Comparison of ENCODE assay signal across 18 cellular contexts in genomic region chr15:52486003-52486996, GRCh38. TPM values are rescaled to one million over a fixed set of nuclear protein-coding genes. Genes with fewer than 3 reads are reported as not detected.
A peak's percentile ranks its signal among the peaks of the same experiment; 100 is the strongest.
DNase-seq lines count a peak whose midpoint lies in the region; ATAC-seq, FAIRE-seq and TF ChIP-seq lines count a peak whose summit lies in the region.
"Had no signal": no experiment of that assay in that cellular context is flagged by ENCODE, and none has a peak within 500 bp of the region (broad histone marks: within the 10 kb centered on the region; RNA-seq: fewer than 3 reads in every experiment).

No MANE protein-coding gene starts in this region.

- H3K9me3 Mint-ChIP-seq in activated naive CD8-positive, alpha-beta T cell treated with anti-CD3 and anti-CD28 coated beads, Interleukin-2, amount 10 ng/mL, durations not matched to agents 7 days and 5 days: peaks cover 2% of the 10 kb centered on the region
- H3K9me3 Mint-ChIP-seq in activated naive CD8-positive, alpha-beta T cell treated with anti-CD3 and anti-CD28 coated beads for 36 hours: peaks cover 2% of the 10 kb centered on the region
- no peaks in the 10 kb centered on the region for H3K9me3 Mint-ChIP-seq in astrocyte (ENCODE audit: unreplicated experiment)
- H3K9me3 Mint-ChIP-seq in immature natural killer cell: no peaks in the 10 kb centered on the region
- no peaks in the 10 kb centered on the region for H3K9me3 Mint-ChIP-seq in stimulated activated memory B cell treated with anti-CD40 and anti-IgM and Interleukin-4, amounts not matched to agents 10 μg/mL and 1 μg/mL and 100 μg/mL, for 72 hours
- no peaks in the 10 kb centered on the region for H3K9me3 Mint-ChIP-seq in chondrocyte (ENCODE audit: low read depth)

- no peak for DNase-seq in activated naive CD8-positive, alpha-beta T cell treated with anti-CD3 and anti-CD28 coated beads, Interleukin-2, amount 10 ng/mL, durations not matched to agents 7 days and 5 days
- DNase-seq in activated naive CD8-positive, alpha-beta T cell treated with anti-CD3 and anti-CD28 coated beads for 36 hours: no peak
- DNase-seq in astrocyte (ENCODE audit: low read depth) (peak; percentile 52), immature natural killer cell (no peak), chondrocyte (ENCODE audit: low spot score) (no peak)
- DNase-seq in stimulated activated naive CD8-positive, alpha-beta T cell treated with anti-CD3 and anti-CD28 coated beads, Interleukin-15, Interleukin-2, amounts not matched to agents 100 U/mL and 50 U/mL, for 24 hours: no peak
- DNase-seq: ACHN; activated CD8-positive, alpha-beta memory T cell treated with anti-CD3 and anti-CD28 coated beads, Interleukin-2, amount 10 ng/mL, durations not matched to agents 7 days and 5 days; GM23248; Kasumi-1; NCI-H524; ovary; tibial artery had no signal

- H3K4me3 ChIP-seq in astrocyte (ENCODE audit: insufficient read depth, low read depth, low read length): no peak overlapping the region
- H3K4me3 ChIP-seq: esophagus muscularis mucosa, GM23248, ovary, tibial artery had no signal

- H3K27me3 Mint-ChIP-seq in activated naive CD8-positive, alpha-beta T cell treated with anti-CD3 and anti-CD28 coated beads, Interleukin-2, amount 10 ng/mL, durations not matched to agents 7 days and 5 days: no peaks in the 10 kb centered on the region
- H3K27me3 Mint-ChIP-seq in activated naive CD8-positive, alpha-beta T cell treated with anti-CD3 and anti-CD28 coated beads for 36 hours: no peaks in the 10 kb centered on the region
- H3K27me3 Mint-ChIP-seq in astrocyte (ENCODE audit: low read depth, unreplicated experiment) (no peaks in the 10 kb centered on the region), immature natural killer cell (ENCODE audit: low read depth in 3 of 3) (no peaks in the 10 kb centered on the region), chondrocyte (ENCODE audit: low read depth) (no peaks in the 10 kb centered on the region)
- no peaks in the 10 kb centered on the region for H3K27me3 Mint-ChIP-seq in stimulated activated memory B cell treated with anti-CD40 and anti-IgM and Interleukin-4, amounts not matched to agents 10 μg/mL and 1 μg/mL and 100 μg/mL, for 72 hours
- H3K27me3 Mint-ChIP-seq: activated CD8-positive, alpha-beta memory T cell treated with anti-CD3 and anti-CD28 coated beads, Interleukin-2, amount 10 ng/mL, durations not matched to agents 7 days and 5 days; activated naive CD8-positive, alpha-beta T cell had no signal

- H3K9me3 ChIP-seq in astrocyte (ENCODE audit: insufficient read depth, low read depth, low read length): no peaks in the 10 kb centered on the region
- H3K9me3 ChIP-seq: esophagus muscularis mucosa, ovary, tibial artery had no signal

- peaks cover 7% of the 10 kb centered on the region for H3K36me3 Mint-ChIP-seq in activated naive CD8-positive, alpha-beta T cell treated with anti-CD3 and anti-CD28 coated beads, Interleukin-2, amount 10 ng/mL, durations not matched to agents 7 days and 5 days
- peaks cover 3% of the 10 kb centered on the region for H3K36me3 Mint-ChIP-seq in activated naive CD8-positive, alpha-beta T cell treated with anti-CD3 and anti-CD28 coated beads for 36 hours
- H3K36me3 Mint-ChIP-seq in astrocyte (ENCODE audit: low read depth, unreplicated experiment): no peaks in the 10 kb centered on the region
- H3K36me3 Mint-ChIP-seq in immature natural killer cell: no peaks in the 10 kb centered on the region
- no peaks in the 10 kb centered on the region for H3K36me3 Mint-ChIP-seq in stimulated activated memory B cell treated with anti-CD40 and anti-IgM and Interleukin-4, amounts not matched to agents 10 μg/mL and 1 μg/mL and 100 μg/mL, for 72 hours
- no peaks in the 10 kb centered on the region for H3K36me3 Mint-ChIP-seq in chondrocyte (ENCODE audit: low read depth)
- H3K36me3 Mint-ChIP-seq: activated naive CD8-positive, alpha-beta T cell had no signal

- peaks cover 35% of the 10 kb centered on the region for H3K4me1 Mint-ChIP-seq in activated naive CD8-positive, alpha-beta T cell treated with anti-CD3 and anti-CD28 coated beads, Interleukin-2, amount 10 ng/mL, durations not matched to agents 7 days and 5 days
- H3K4me1 Mint-ChIP-seq in activated naive CD8-positive, alpha-beta T cell treated with anti-CD3 and anti-CD28 coated beads for 36 hours: peaks cover 38% of the 10 kb centered on the region
- H3K4me1 Mint-ChIP-seq in astrocyte (ENCODE audit: low read depth, unreplicated experiment) (peaks cover 50% of the 10 kb centered on the region), immature natural killer cell (peaks cover 64 to 72% of the 10 kb centered on the region in 2 donors), chondrocyte (ENCODE audit: low read depth) (peaks cover 54% of the 10 kb centered on the region)
- peaks cover 64% of the 10 kb centered on the region for H3K4me1 Mint-ChIP-seq in stimulated activated memory B cell treated with anti-CD40 and anti-IgM and Interleukin-4, amounts not matched to agents 10 μg/mL and 1 μg/mL and 100 μg/mL, for 72 hours

- POLR2A ChIA-PET in activated naive CD8-positive, alpha-beta T cell treated with anti-CD3 and anti-CD28 coated beads, Interleukin-2, amount 10 ng/mL, durations not matched to agents 7 days and 5 days (lab: Charles Lee): no interaction called here

- no peak for FAIRE-seq in astrocyte (lab: Jason Lieb, UNC)
- FAIRE-seq: TTC549 had no signal

- no peak overlapping the region for H3K9ac ChIP-seq in astrocyte (ENCODE audit: low read length)
- H3K9ac ChIP-seq: GM23248 had no signal

- H3K27ac Mint-ChIP-seq in activated naive CD8-positive, alpha-beta T cell treated with anti-CD3 and anti-CD28 coated beads, Interleukin-2, amount 10 ng/mL, durations not matched to agents 7 days and 5 days: peak overlapping the region; percentile 2
- no peak overlapping the region for H3K27ac Mint-ChIP-seq in activated naive CD8-positive, alpha-beta T cell treated with anti-CD3 and anti-CD28 coated beads for 36 hours
- H3K27ac Mint-ChIP-seq in astrocyte (ENCODE audit: unreplicated experiment) (peak overlapping the region; percentile 98), immature natural killer cell (peak overlapping the region in 4 of 6 donors; percentile 64 to 87 (median 84)), chondrocyte (ENCODE audit: unreplicated experiment) (no peak overlapping the region)
- H3K27ac Mint-ChIP-seq in stimulated activated memory B cell treated with anti-CD40 and anti-IgM and Interleukin-4, amounts not matched to agents 10 μg/mL and 1 μg/mL and 100 μg/mL, for 72 hours: peak overlapping the region; percentile 52
- H3K27ac Mint-ChIP-seq: activated CD8-positive, alpha-beta memory T cell treated with anti-CD3 and anti-CD28 coated beads, Interleukin-2, amount 10 ng/mL, durations not matched to agents 7 days and 5 days had no signal

- H3K36me3 ChIP-seq in astrocyte (ENCODE audit: insufficient read depth, low read length): no peaks in the 10 kb centered on the region
- H3K36me3 ChIP-seq: esophagus muscularis mucosa, ovary, tibial artery had no signal

- peaks cover 39% of the 10 kb centered on the region for H3K79me2 ChIP-seq in astrocyte (ENCODE audit: insufficient read depth, low read length)

- H3K4me3 Mint-ChIP-seq in activated naive CD8-positive, alpha-beta T cell treated with anti-CD3 and anti-CD28 coated beads, Interleukin-2, amount 10 ng/mL, durations not matched to agents 7 days and 5 days: no peak overlapping the region
- H3K4me3 Mint-ChIP-seq in activated naive CD8-positive, alpha-beta T cell treated with anti-CD3 and anti-CD28 coated beads for 36 hours: no peak overlapping the region
- H3K4me3 Mint-ChIP-seq in astrocyte (ENCODE audit: unreplicated experiment) (peak overlapping the region; percentile 41), immature natural killer cell (peak overlapping the region in 3 of 5 donors; percentile 53 to 66 (median 65)), chondrocyte (ENCODE audit: unreplicated experiment) (no peak overlapping the region)
- H3K4me3 Mint-ChIP-seq in stimulated activated memory B cell treated with anti-CD40 and anti-IgM and Interleukin-4, amounts not matched to agents 10 μg/mL and 1 μg/mL and 100 μg/mL, for 72 hours: no peak overlapping the region
- H3K4me3 Mint-ChIP-seq: activated CD8-positive, alpha-beta memory T cell treated with anti-CD3 and anti-CD28 coated beads, Interleukin-2, amount 10 ng/mL, durations not matched to agents 7 days and 5 days; activated naive CD8-positive, alpha-beta T cell had no signal

- ATAC-seq in activated naive CD8-positive, alpha-beta T cell treated with anti-CD3 and anti-CD28 coated beads, Interleukin-2, amount 10 ng/mL, durations not matched to agents 7 days and 5 days (ENCODE audit: low read depth): no peak
- no peak for ATAC-seq in stimulated activated memory B cell treated with anti-CD40 and anti-IgM and Interleukin-4, amounts not matched to agents 10 μg/mL and 1 μg/mL and 100 μg/mL, for 72 hours
- no peak for ATAC-seq in stimulated activated naive CD8-positive, alpha-beta T cell treated with anti-CD3 and anti-CD28 coated beads, Interleukin-15, Interleukin-2, amounts not matched to agents 100 U/mL and 50 U/mL, for 24 hours
- ATAC-seq in HG03354 (IDR thresholded peaks at IDR 0.05; ENCODE audit: poor library complexity, severe bottlenecking, unreplicated experiment): no peak
- ATAC-seq: activated CD8-positive, alpha-beta memory T cell treated with anti-CD3 and anti-CD28 coated beads, Interleukin-2, amount 10 ng/mL, durations not matched to agents 7 days and 5 days had no signal

- H2AFZ ChIP-seq in astrocyte (ENCODE audit: low read depth, low read length): no peak overlapping the region
- H2AFZ ChIP-seq: GM23248 had no signal

- H3K27ac ChIP-seq in astrocyte (ENCODE audit: low read depth, low read length): no peak overlapping the region
- H3K27ac ChIP-seq: esophagus muscularis mucosa, GM23248, ovary, tibial artery had no signal

- peak overlapping the region; percentile 1 for H3K4me2 ChIP-seq in astrocyte (ENCODE audit: low read length)

- no peak for TF ChIP-seq CTCF in astrocyte (IDR thresholded peaks at IDR 0.05; ENCODE audit: insufficient read depth, low read depth, low read length)
- TF ChIP-seq CTCF in chondrocyte (IDR thresholded peaks at IDR 0.05): no peak

- H3K27me3 ChIP-seq in astrocyte (ENCODE audit: insufficient read depth, low read length): no peaks in the 10 kb centered on the region
- H3K27me3 ChIP-seq: esophagus muscularis mucosa, ovary, tibial artery had no signal

- H4K20me1 ChIP-seq in astrocyte (ENCODE audit: insufficient read depth, low read length): peaks cover 6% of the 10 kb centered on the region

- peaks cover 27% of the 10 kb centered on the region for H3K4me1 ChIP-seq in astrocyte (ENCODE audit: insufficient read depth, low read length)

RNA-seq across cellular contexts. Expression of gene MYO5A, which starts 42.4 kb away (rescaled TPM):
- 10 to 100 TPM; 28.5 to 36.3 TPM for total RNA-seq in activated naive CD8-positive, alpha-beta T cell treated with anti-CD3 and anti-CD28 coated beads, Interleukin-2, amount 10 ng/mL, durations not matched to agents 7 days and 5 days
- total RNA-seq in activated naive CD8-positive, alpha-beta T cell treated with anti-CD3 and anti-CD28 coated beads for 36 hours: 10 to 100 TPM; 15.8 to 18.1 TPM
- total RNA-seq in astrocyte: 47.6 and 47.7 TPM in 2 replicates
- 10 to 100 TPM in 1 of 3 donors, 1 to 10 TPM in 2; 2.0 to 10.9 (median 5.9) TPM for polyA plus RNA-seq in immature natural killer cell
- total RNA-seq in chondrocyte: 40.9 to 44.7 TPM (median 41.0 TPM) in 3 replicates

Comparison
In these comparisons a context has a peak if more than half of its experiments do, and no peak if none do; other contexts are left out.
1. H3K27ac Mint-ChIP-seq: peak in activated naive CD8-positive, alpha-beta T cell treated with anti-CD3 and anti-CD28 coated beads, Interleukin-2, amount 10 ng/mL, durations not matched to agents 7 days and 5 days (single experiment), astrocyte (single experiment), immature natural killer cell (4 of 6) and stimulated activated memory B cell treated with anti-CD40 and anti-IgM and Interleukin-4, amounts not matched to agents 10 μg/mL and 1 μg/mL and 100 μg/mL, for 72 hours (single experiment); none in activated naive CD8-positive, alpha-beta T cell treated with anti-CD3 and anti-CD28 coated beads for 36 hours (single experiment) and chondrocyte (single experiment).
2. H3K4me3 Mint-ChIP-seq: peak in astrocyte (single experiment) and immature natural killer cell (3 of 5); none in activated naive CD8-positive, alpha-beta T cell treated with anti-CD3 and anti-CD28 coated beads, Interleukin-2, amount 10 ng/mL, durations not matched to agents 7 days and 5 days (single experiment), activated naive CD8-positive, alpha-beta T cell treated with anti-CD3 and anti-CD28 coated beads for 36 hours (single experiment), stimulated activated memory B cell treated with anti-CD40 and anti-IgM and Interleukin-4, amounts not matched to agents 10 μg/mL and 1 μg/mL and 100 μg/mL, for 72 hours (single experiment) and chondrocyte (single experiment).